ENCODE assay signal across 13 cellular contexts in genomic region chr17:18961634-18962493, GRCh38. TPM values are rescaled to one million over a fixed set of nuclear protein-coding genes. Genes with fewer than 3 reads are reported as not detected.
DNase-seq lines count a peak whose midpoint lies in the region; ATAC-seq and TF ChIP-seq lines count a peak whose summit lies in the region.
"Had no signal": no experiment of that assay in that cellular context is flagged by ENCODE, and none has a peak within 500 bp of the region (broad histone marks: within the 10 kb centered on the region; RNA-seq: fewer than 3 reads in every experiment).

No MANE protein-coding gene starts in this region.

- no peaks in the 10 kb centered on the region for H3K27me3 Mint-ChIP-seq in activated CD4-positive, alpha-beta T cell treated with anti-CD3 and anti-CD28 coated beads, Interleukin-2, amount 10 ng/mL, durations not matched to agents 24 days and 14 days
- H3K27me3 Mint-ChIP-seq: naive thymus-derived CD4-positive, alpha-beta T cell had no signal

- no peak for DNase-seq in activated CD4-positive, alpha-beta T cell treated with anti-CD3 and anti-CD28 coated beads, Interleukin-2, amount 10 ng/mL, durations not matched to agents 24 days and 14 days
- DNase-seq in activated CD4-positive, alpha-beta T cell treated with anti-CD3 and anti-CD28 coated beads for 4 hours: no peak
- DNase-seq in M059J (ENCODE audit: low read depth) (peak; percentile 50), fibroblast of mammary gland (ENCODE audit: low read depth) (peak; percentile 15), AG08396 (ENCODE audit: low spot score) (no peak), NCI-H1417 treated with DMSO at 0.1 percent for 48 hours (lab: John Stamatoyannopoulos, UW) (no peak)
- DNase-seq in stimulated activated CD4-positive, alpha-beta T cell treated with anti-CD3 and anti-CD28 coated beads, Interleukin-4, amount 100 ng/mL, for 1 hour: peak; percentile 25
- DNase-seq: activated CD8-positive, alpha-beta memory T cell treated with anti-CD3 and anti-CD28 coated beads, Interleukin-2, amount 50 U/mL, for 4 hours; cortex of kidney; naive thymus-derived CD4-positive, alpha-beta T cell; thyroid gland had no signal

- no peaks in the 10 kb centered on the region for H3K9me3 Mint-ChIP-seq in activated CD4-positive, alpha-beta T cell treated with anti-CD3 and anti-CD28 coated beads, Interleukin-2, amount 10 ng/mL, durations not matched to agents 24 days and 14 days
- H3K9me3 Mint-ChIP-seq: naive thymus-derived CD4-positive, alpha-beta T cell had no signal

- no peaks in the 10 kb centered on the region for H3K36me3 Mint-ChIP-seq in activated CD4-positive, alpha-beta T cell treated with anti-CD3 and anti-CD28 coated beads, Interleukin-2, amount 10 ng/mL, durations not matched to agents 24 days and 14 days (ENCODE audit: low read depth)
- H3K36me3 Mint-ChIP-seq: naive thymus-derived CD4-positive, alpha-beta T cell had no signal

- no peak overlapping the region for H3K4me3 ChIP-seq in fibroblast of mammary gland (ENCODE audit: control insufficient read depth, low read depth, low read length)
- H3K4me3 ChIP-seq: heart left ventricle, thyroid gland had no signal

- intact Hi-C loops in activated CD4-positive, alpha-beta T cell treated with anti-CD3 and anti-CD28 coated beads, Interleukin-2, amount 10 ng/mL, durations not matched to agents 24 days and 14 days (cut with micrococcal nuclease): no loop called here

- H3K27ac Mint-ChIP-seq in activated CD4-positive, alpha-beta T cell treated with anti-CD3 and anti-CD28 coated beads, Interleukin-2, amount 10 ng/mL, durations not matched to agents 24 days and 14 days: peak overlapping the region; percentile 8

- no peak for TF ChIP-seq CTCF in fibroblast of mammary gland (conservative IDR thresholded peaks at IDR 0.05; ENCODE audit: control insufficient read depth, insufficient read depth, low read depth, low read length)

- H3K4me1 Mint-ChIP-seq in activated CD4-positive, alpha-beta T cell treated with anti-CD3 and anti-CD28 coated beads, Interleukin-2, amount 10 ng/mL, durations not matched to agents 24 days and 14 days: peaks cover 17% of the 10 kb centered on the region

- no peak overlapping the region for H3K4me3 Mint-ChIP-seq in activated CD4-positive, alpha-beta T cell treated with anti-CD3 and anti-CD28 coated beads, Interleukin-2, amount 10 ng/mL, durations not matched to agents 24 days and 14 days
- H3K4me3 Mint-ChIP-seq: naive thymus-derived CD4-positive, alpha-beta T cell had no signal

- ATAC-seq in HG02852 (IDR thresholded peaks at IDR 0.05; ENCODE audit: unreplicated experiment): no peak

RNA-seq across cellular contexts. Expression of gene SLC5A10, which starts 9.9 kb away (rescaled TPM):
- not detected in 2 replicates for total RNA-seq in activated CD4-positive, alpha-beta T cell treated with anti-CD3 and anti-CD28 coated beads, Interleukin-2, amount 10 ng/mL, durations not matched to agents 24 days and 14 days
- total RNA-seq in M059J (2014; rRNA removed; shearing (Covaris generic)): 0.27 TPM in 1 of 2 replicates, not detected in the other
- total RNA-seq: thyroid gland had no signal

RNA-seq across cellular contexts. Expression of gene FAM83G, which starts 42.7 kb away (rescaled TPM):
- total RNA-seq in activated CD4-positive, alpha-beta T cell treated with anti-CD3 and anti-CD28 coated beads, Interleukin-2, amount 10 ng/mL, durations not matched to agents 24 days and 14 days: 15.7 and 17.8 TPM in 2 replicates
- 6.5 and 15.0 TPM in 2 replicates for total RNA-seq in M059J (2014; rRNA removed; shearing (Covaris generic))

Comparison
In these comparisons a context has a peak if more than half of its experiments do, and no peak if none do; other contexts are left out.
1. DNase-seq: peak in M059J (single experiment), fibroblast of mammary gland (single experiment) and stimulated activated CD4-positive, alpha-beta T cell treated with anti-CD3 and anti-CD28 coated beads, Interleukin-4, amount 100 ng/mL, for 1 hour (single experiment); none in activated CD4-positive, alpha-beta T cell treated with anti-CD3 and anti-CD28 coated beads, Interleukin-2, amount 10 ng/mL, durations not matched to agents 24 days and 14 days (single experiment), activated CD4-positive, alpha-beta T cell treated with anti-CD3 and anti-CD28 coated beads for 4 hours (0 of 2), AG08396 (single experiment) and NCI-H1417 treated with DMSO at 0.1 percent for 48 hours (single experiment).